ENCODE assay signal across 16 cellular contexts in genomic region chr19:1076046-1076386, GRCh38. TPM values are rescaled to one million over a fixed set of nuclear protein-coding genes. Genes with fewer than 3 reads are reported as not detected.
DNase-seq lines count a peak whose midpoint lies in the region; ATAC-seq, FAIRE-seq and TF ChIP-seq lines count a peak whose summit lies in the region.
"Had no signal": no experiment of that assay in that cellular context is flagged by ENCODE, and none has a peak within 500 bp of the region (broad histone marks: within the 10 kb centered on the region; RNA-seq: fewer than 3 reads in every experiment).

No MANE protein-coding gene starts in this region.

- H3K27ac ChIP-seq in MM.1S (ENCODE audit: low read length) (peak overlapping the region; percentile 80; the same call in 1 of the 2 replicates), GM12878 (ENCODE audit: control insufficient read depth, insufficient read depth) (peak overlapping the region; percentile 64), spleen (peak overlapping the region; percentile 58 to 97 (median 84))
- H3K27ac ChIP-seq: testis had no signal

- TF ChIP-seq POLR2A in GM12878 (IDR thresholded peaks at IDR 0.05; ENCODE audit: low read depth, low read length): no peak
- TF ChIP-seq POLR2A in spleen (IDR thresholded peaks at IDR 0.05): no peak

- RAD21 ChIA-PET in GM12878 (lab: Charles Lee; ENCODE audit: unreplicated experiment): interaction anchor here (1.0 to 3.1 kb wide), 6 partner anchors 9 to 50 kb away, joined by 3 to 18 read pairs (median 6); partner anchors contain the start of genes ARHGAP45 and CNN2

- peak overlapping the region; percentile 78 for H3K4me3 Mint-ChIP-seq in activated CD4-positive, alpha-beta T cell treated with anti-CD3 and anti-CD28 coated beads, Interleukin-2, amount 10 ng/mL, durations not matched to agents 24 days and 14 days

- no peaks in the 10 kb centered on the region for H3K9me3 ChIP-seq in MM.1S (replicated peaks; ENCODE audit: insufficient read depth, low read length)
- H3K9me3 ChIP-seq in GM12878 (replicated peaks; ENCODE audit: control insufficient read depth, insufficient read depth, low read length): no peaks in the 10 kb centered on the region; the same call in 2 of the 3 replicates
- H3K9me3 ChIP-seq in spleen: no peaks in the 10 kb centered on the region
- H3K9me3 ChIP-seq: A549, testis had no signal

- SMC1A ChIA-PET in GM12878 (lab: Charles Lee; ENCODE audit: uncharacterized antibody, unreplicated experiment): interaction anchor here (1.1 to 3.4 kb wide), 5 partner anchors 9 to 20 kb away, joined by 3 to 14 read pairs (median 4); partner anchors contain the start of gene ARHGAP45

- TF ChIP-seq CTCF in MM.1S (IDR thresholded peaks at IDR 0.05; ENCODE audit: low read length): no peak
- no peak for TF ChIP-seq CTCF in GM12878 (IDR thresholded peaks at IDR 0.05 in 2 of 3, conservative IDR thresholded peaks at IDR 0.05 in 1 of 3; ENCODE audit: control insufficient read depth in 2 of 3, extremely low read depth in 1 of 3, insufficient read depth in 1 of 3, low read depth in 3 of 3, low read length in 3 of 3)
- TF ChIP-seq CTCF in spleen (IDR thresholded peaks at IDR 0.05 in 8 of 11, conservative IDR thresholded peaks at IDR 0.05 in 3 of 11): no peak

- H3K27me3 Mint-ChIP-seq in activated CD4-positive, alpha-beta T cell treated with anti-CD3 and anti-CD28 coated beads, Interleukin-2, amount 10 ng/mL, durations not matched to agents 24 days and 14 days: peaks cover 2% of the 10 kb centered on the region

- H3F3A ChIP-seq in MM.1S (ENCODE audit: insufficient read depth, low read length): peaks cover 37% of the 10 kb centered on the region

- H3K79me2 ChIP-seq in MM.1S (ENCODE audit: low read length): peaks cover 80% of the 10 kb centered on the region
- H3K79me2 ChIP-seq in GM12878 (ENCODE audit: control insufficient read depth, insufficient read depth, low read length): peaks cover 20% of the 10 kb centered on the region

- H3K36me3 Mint-ChIP-seq in activated CD4-positive, alpha-beta T cell treated with anti-CD3 and anti-CD28 coated beads, Interleukin-2, amount 10 ng/mL, durations not matched to agents 24 days and 14 days (ENCODE audit: low read depth): peaks cover 70% of the 10 kb centered on the region

- H3K9me2 ChIP-seq in MM.1S (replicated peaks; ENCODE audit: insufficient read depth, low read length): no peaks in the 10 kb centered on the region

- FAIRE-seq in GM12878 (lab: Jason Lieb, UNC): peak; percentile 49
- FAIRE-seq: A549, frontal cortex, islet of Langerhans had no signal

- in situ Hi-C loops in GM12878 (cut with MboI): no loop called here

- H3K4me3 ChIP-seq in MM.1S (ENCODE audit: low read length) (no peak overlapping the region), GM12878 (no peak overlapping the region), spleen (peak overlapping the region in 1 of 8 donors; percentile 66)
- H3K4me3 ChIP-seq: testis had no signal

- WGBS in GM12878 (ENCODE audit: insufficient coverage, insufficient replicate concordance, low lambda C conversion rate, missing lambda C conversion rate): 76% methylated on average over 4 of the region's 4 CpGs
- 79 to 89% (median 81%) methylated on average over 4 of the region's 4 CpGs for WGBS in spleen, 5 donors

- no peaks in the 10 kb centered on the region for H3K9me3 Mint-ChIP-seq in activated CD4-positive, alpha-beta T cell treated with anti-CD3 and anti-CD28 coated beads, Interleukin-2, amount 10 ng/mL, durations not matched to agents 24 days and 14 days

- H2AFZ ChIP-seq in MM.1S (ENCODE audit: low read length) (no peak overlapping the region), GM12878 (ENCODE audit: control insufficient read depth, low read depth, low read length) (no peak overlapping the region)

- H3K4me1 Mint-ChIP-seq in activated CD4-positive, alpha-beta T cell treated with anti-CD3 and anti-CD28 coated beads, Interleukin-2, amount 10 ng/mL, durations not matched to agents 24 days and 14 days: peaks cover 45% of the 10 kb centered on the region

- POLR2A ChIA-PET in GM12878 (lab: Charles Lee): interaction anchor here (0.7 to 3.8 kb wide), 10 partner anchors 9 to 1014 kb away, joined by 3 to 25 read pairs (median 12); partner anchors contain the start of genes ABCA7, ARHGAP45, GPX4 and POLR2E

- H3K4me1 ChIP-seq in MM.1S (ENCODE audit: low read length) (peaks cover 20% of the 10 kb centered on the region), GM12878 (ENCODE audit: control insufficient read depth, insufficient read depth, low read length) (peaks cover 32% of the 10 kb centered on the region), spleen (peaks cover 42 to 100% (median 91%) of the 10 kb centered on the region in 6 donors)
- H3K4me1 ChIP-seq: testis had no signal

- H4K20me1 ChIP-seq in MM.1S (ENCODE audit: insufficient read depth, low read length) (0 out of 2 replicates have a peak, but pooled peaks cover 5% of the 10 kb centered on the region), GM12878 (ENCODE audit: control insufficient read depth, insufficient read depth) (no peaks in the 10 kb centered on the region)

- ATAC-seq in GM12878: no peak
- ATAC-seq: A549 had no signal

- TF ChIP-seq RAD21 in GM12878 (IDR thresholded peaks at IDR 0.05; ENCODE audit: insufficient read depth, low read depth, low read length): no peak

- H3K27me3 ChIP-seq in MM.1S (replicated peaks; ENCODE audit: insufficient read depth, low read length) (no peaks in the 10 kb centered on the region), GM12878 (replicated peaks in 1 of 2; ENCODE audit: control insufficient read depth in 2 of 2, insufficient read depth in 2 of 2, low read length in 1 of 2) (no peaks in the 10 kb centered on the region), spleen (replicated peaks in 1 of 7) (peaks cover 0 to 4% (median 0%) of the 10 kb centered on the region in 7 donors)
- H3K27me3 ChIP-seq: testis had no signal

- H3K9ac ChIP-seq in MM.1S (ENCODE audit: low read length): no peak overlapping the region
- H3K9ac ChIP-seq in GM12878 (ENCODE audit: control insufficient read depth, insufficient read depth, low read length): no peak overlapping the region

- no peak for TF ChIP-seq EP300 in GM12878 (IDR thresholded peaks at IDR 0.05; ENCODE audit: borderline replicate concordance in 1 of 2, control insufficient read depth in 1 of 2, low read depth in 2 of 2, low read length in 2 of 2)

- intact Hi-C loops in activated CD4-positive, alpha-beta T cell treated with anti-CD3 and anti-CD28 coated beads, Interleukin-2, amount 10 ng/mL, durations not matched to agents 24 days and 14 days (cut with micrococcal nuclease): loop anchor here (2.0 to 5.0 kb wide), 3 partner anchors 19 to 154 kb away; partner anchors contain the start of genes ABCA7 and POLR2E
- intact Hi-C loops in GM12878 (cut with micrococcal nuclease; ENCODE audit: unreplicated experiment) (loop anchor here (2.0 kb wide), 1 partner anchor 27 kb away; the partner anchor contains the start of gene GPX4), spleen (cut with DNase I; ENCODE audit: low total_unique reads) (loop anchor here (10.0 kb wide), 1 partner anchor 51 kb away; the partner anchor contains the start of genes CNN2, RNU6-2 and TMEM259)

- CTCF ChIA-PET in GM12878 (lab: Yijun Ruan, JAX): interaction anchor here (1.6 to 2.6 kb wide), 4 partner anchors 9 to 27 kb away, joined by 3 to 11 read pairs (median 6); partner anchors contain the start of genes ARHGAP45 and GPX4

- peaks cover 20% of the 10 kb centered on the region for H3K36me3 ChIP-seq in MM.1S (replicated peaks; ENCODE audit: insufficient read depth, low read length)
- peaks cover 25 to 38% of the 10 kb centered on the region in 2 experiments for H3K36me3 ChIP-seq in GM12878 (ENCODE audit: control insufficient read depth in 2 of 2, insufficient read depth in 2 of 2, low read length in 1 of 2)
- H3K36me3 ChIP-seq in spleen: peaks cover 0 to 94% (median 61%) of the 10 kb centered on the region in 6 donors

- no peak for DNase-seq in activated CD4-positive, alpha-beta T cell treated with anti-CD3 and anti-CD28 coated beads, Interleukin-2, amount 10 ng/mL, durations not matched to agents 24 days and 14 days
- no peak for DNase-seq in activated CD4-positive, alpha-beta T cell treated with anti-CD3 and anti-CD28 coated beads, Interleukin-2, amount 50 U/mL, for 4 hours
- DNase-seq in MM.1S (no peak), GM12878 (ENCODE audit: low read depth, low spot score) (no peak), spleen (no peak), COLO668 (lab: John Stamatoyannopoulos, UW; ENCODE audit: unreplicated experiment) (no peak), cerebellar nuclear complex (lab: John Stamatoyannopoulos, UW) (no peak), medulla oblongata (ENCODE audit: extremely low spot score) (no peak)
- DNase-seq: activated CD4-positive, CD25-positive, alpha-beta regulatory T cell treated with anti-CD3 and anti-CD28 coated beads, Interleukin-2, amount 50 U/mL, for 72 hours; anterior cingulate cortex; NCI-H146; NCI-H748 treated with DMSO at 0.1 percent for 48 hours; testis had no signal

- no peak overlapping the region; the same call in 1 of the 2 replicates for H3K4me2 ChIP-seq in MM.1S (ENCODE audit: low read depth, low read length)
- no peak overlapping the region; the same call in 1 of the 2 replicates for H3K4me2 ChIP-seq in GM12878 (ENCODE audit: control insufficient read depth, insufficient read depth)

- H3K27ac Mint-ChIP-seq in activated CD4-positive, alpha-beta T cell treated with anti-CD3 and anti-CD28 coated beads, Interleukin-2, amount 10 ng/mL, durations not matched to agents 24 days and 14 days: peak overlapping the region; percentile 89

- TSS peak; percentile 50 for BruUV-seq in GM12878 (replicated peaks; lab: Mats Ljungman, UMichigan)

RNA-seq across cellular contexts. Expression of gene ARHGAP45, which starts 9.0 kb away (rescaled TPM):
- 176 and 183 TPM in 2 replicates for total RNA-seq in activated CD4-positive, alpha-beta T cell treated with anti-CD3 and anti-CD28 coated beads, Interleukin-2, amount 10 ng/mL, durations not matched to agents 24 days and 14 days
- total RNA-seq in GM12878 (2013; cell fraction: nucleolus; rRNA removed): 190 and 196 TPM in 2 replicates
- 116 and 146 TPM in 2 replicates for total RNA-seq in GM12878 (2014; rRNA removed)
- total RNA-seq in GM12878 (2014; rRNA removed; fragmentation: Illumina TruSeq; extraction: Trizol): 21.4 and 26.2 TPM in 2 replicates
- total RNA-seq in GM12878 (2021): 142 and 151 TPM in 2 replicates
- 33.0 TPM for polyA plus RNA-seq in GM12878 (2011; ENCODE audit: low read depth)
- 20.8 and 53.2 TPM in 2 replicates for polyA plus RNA-seq in GM12878 (2011; rRNA removed)
- 64.0 and 103 TPM in 2 replicates for polyA plus RNA-seq in GM12878 (2011; cell fraction: cytosol; rRNA removed)
- polyA plus RNA-seq in GM12878 (2011; cell fraction: nucleus; rRNA removed): 223 and 275 TPM in 2 replicates
- 85.3 and 105 TPM in 2 replicates for polyA plus RNA-seq in GM12878 (2012)
- polyA plus RNA-seq in GM12878 (2014; fragmentation: Illumina TruSeq; extraction: Trizol): 1.4 and 9.8 TPM in 2 replicates
- polyA plus RNA-seq in GM12878 (2014; fragmentation: Nextera tagmentation; extraction: Ambion mirVana): 1 to 10 TPM; 1.4 to 7.8 TPM
- 96.0 and 125 TPM in 2 replicates for polyA plus RNA-seq in GM12878 (2014; rRNA removed)
- 10 to 100 TPM; 66.6 to 82.6 TPM for polyA plus RNA-seq in GM12878 (2016; fragmentation: Nextera tagmentation; extraction: Ambion mirVana)
- polyA minus RNA-seq in GM12878 (2011; rRNA and poly(A)+ RNA removed): 36.0 and 96.7 TPM in 2 replicates
- 45.4 and 45.7 TPM in 2 replicates for polyA minus RNA-seq in GM12878 (2011; cell fraction: cytosol; rRNA and poly(A)+ RNA removed)
- 32.4 and 52.2 TPM in 2 replicates for polyA minus RNA-seq in GM12878 (2011; cell fraction: nucleus; rRNA and poly(A)+ RNA removed)
- 100 to 1,000 TPM; 161 to 258 (median 237) TPM for total RNA-seq in spleen
- 100 to 1,000 TPM; 205 to 356 (median 329) TPM for polyA plus RNA-seq in spleen

RNA-seq across cellular contexts. Expression of gene POLR2E, which starts 19.2 kb away (rescaled TPM):
- total RNA-seq in activated CD4-positive, alpha-beta T cell treated with anti-CD3 and anti-CD28 coated beads, Interleukin-2, amount 10 ng/mL, durations not matched to agents 24 days and 14 days: 273 and 274 TPM in 2 replicates
- total RNA-seq in GM12878 (2013; cell fraction: nucleolus; rRNA removed): 37.4 and 46.6 TPM in 2 replicates
- total RNA-seq in GM12878 (2014; rRNA removed) (194 and 207 TPM in 2 replicates), GM12878 (2014; rRNA removed; fragmentation: Illumina TruSeq; extraction: Trizol) (78.7 and 85.5 TPM in 2 replicates), GM12878 (2021) (243 and 250 TPM in 2 replicates), spleen (100 to 1,000 TPM; 106 to 152 (median 123) TPM)
- 54.0 TPM for polyA plus RNA-seq in GM12878 (2011; ENCODE audit: low read depth)
- polyA plus RNA-seq in GM12878 (2011; rRNA removed) (92.4 and 192 TPM in 2 replicates), GM12878 (2014; fragmentation: Illumina TruSeq; extraction: Trizol) (10.0 and 142 TPM in 2 replicates), GM12878 (2014; fragmentation: Nextera tagmentation; extraction: Ambion mirVana) (10 to 100 TPM in 1 of 2 experiments, 1 to 10 TPM in 1; 4.0 to 17.0 TPM), GM12878 (2014; rRNA removed) (367 and 444 TPM in 2 replicates), GM12878 (2016; fragmentation: Nextera tagmentation; extraction: Ambion mirVana) (100 to 1,000 TPM; 460 to 487 TPM), spleen (100 to 1,000 TPM in 2 of 3 donors, 10 to 100 TPM in 1; 70.8 to 144 (median 105) TPM)
- polyA plus RNA-seq in GM12878 (2011; cell fraction: cytosol; rRNA removed): 220 and 291 TPM in 2 replicates
- 162 and 168 TPM in 2 replicates for polyA plus RNA-seq in GM12878 (2011; cell fraction: nucleus; rRNA removed)
- 184 and 198 TPM in 2 replicates for polyA plus RNA-seq in GM12878 (2012)
- 76.9 and 101 TPM in 2 replicates for polyA minus RNA-seq in GM12878 (2011; rRNA and poly(A)+ RNA removed)
- 70.2 and 78.0 TPM in 2 replicates for polyA minus RNA-seq in GM12878 (2011; cell fraction: cytosol; rRNA and poly(A)+ RNA removed)
- polyA minus RNA-seq in GM12878 (2011; cell fraction: nucleus; rRNA and poly(A)+ RNA removed): 29.5 and 49.3 TPM in 2 replicates

RNA-seq across cellular contexts. Expression of gene GPX4, which starts 27.8 kb away (rescaled TPM):
- 225 and 239 TPM in 2 replicates for total RNA-seq in activated CD4-positive, alpha-beta T cell treated with anti-CD3 and anti-CD28 coated beads, Interleukin-2, amount 10 ng/mL, durations not matched to agents 24 days and 14 days
- 30.7 and 37.1 TPM in 2 replicates for total RNA-seq in GM12878 (2013; cell fraction: nucleolus; rRNA removed)
- total RNA-seq in GM12878 (2014; rRNA removed) (325 and 388 TPM in 2 replicates), GM12878 (2014; rRNA removed; fragmentation: Illumina TruSeq; extraction: Trizol) (185 and 204 TPM in 2 replicates), GM12878 (2021) (305 and 316 TPM in 2 replicates), spleen (100 to 1,000 TPM; 138 to 275 (median 216) TPM)
- polyA plus RNA-seq in GM12878 (2011; ENCODE audit: low read depth): 143 TPM
- polyA plus RNA-seq in GM12878 (2011; rRNA removed) (171 and 289 TPM in 2 replicates), GM12878 (2014; fragmentation: Illumina TruSeq; extraction: Trizol) (144 and 257 TPM in 2 replicates), GM12878 (2014; fragmentation: Nextera tagmentation; extraction: Ambion mirVana) (10 to 100 TPM; 33.3 to 99.6 TPM), GM12878 (2014; rRNA removed) (749 and 807 TPM in 2 replicates), GM12878 (2016; fragmentation: Nextera tagmentation; extraction: Ambion mirVana) (100 to 1,000 TPM; 534 to 574 TPM), spleen (100 to 1,000 TPM; 480 to 562 (median 522) TPM)
- polyA plus RNA-seq in GM12878 (2011; cell fraction: cytosol; rRNA removed): 532 and 769 TPM in 2 replicates
- 455 and 480 TPM in 2 replicates for polyA plus RNA-seq in GM12878 (2011; cell fraction: nucleus; rRNA removed)
- 460 and 464 TPM in 2 replicates for polyA plus RNA-seq in GM12878 (2012)
- 134 and 182 TPM in 2 replicates for polyA minus RNA-seq in GM12878 (2011; rRNA and poly(A)+ RNA removed)
- 111 and 122 TPM in 2 replicates for polyA minus RNA-seq in GM12878 (2011; cell fraction: cytosol; rRNA and poly(A)+ RNA removed)
- polyA minus RNA-seq in GM12878 (2011; cell fraction: nucleus; rRNA and poly(A)+ RNA removed): 39.3 and 60.3 TPM in 2 replicates

RNA-seq across cellular contexts. Expression of gene ABCA7, which starts 36.1 kb away (rescaled TPM):
- 15.8 TPM in 2 replicates for total RNA-seq in activated CD4-positive, alpha-beta T cell treated with anti-CD3 and anti-CD28 coated beads, Interleukin-2, amount 10 ng/mL, durations not matched to agents 24 days and 14 days
- 50.3 and 55.4 TPM in 2 replicates for total RNA-seq in GM12878 (2013; cell fraction: nucleolus; rRNA removed)
- total RNA-seq in GM12878 (2014; rRNA removed): 14.9 and 18.1 TPM in 2 replicates
- total RNA-seq in GM12878 (2014; rRNA removed; fragmentation: Illumina TruSeq; extraction: Trizol): 5.6 and 7.6 TPM in 2 replicates
- total RNA-seq in GM12878 (2021): 38.7 and 49.5 TPM in 2 replicates
- polyA plus RNA-seq in GM12878 (2011; ENCODE audit: low read depth): 16.4 TPM
- polyA plus RNA-seq in GM12878 (2011; rRNA removed): 3.3 and 5.5 TPM in 2 replicates
- 7.0 and 10.0 TPM in 2 replicates for polyA plus RNA-seq in GM12878 (2011; cell fraction: cytosol; rRNA removed)
- polyA plus RNA-seq in GM12878 (2011; cell fraction: nucleus; rRNA removed): 81.6 and 107 TPM in 2 replicates
- 15.2 and 21.6 TPM in 2 replicates for polyA plus RNA-seq in GM12878 (2012)
- polyA plus RNA-seq in GM12878 (2014; fragmentation: Illumina TruSeq; extraction: Trizol): 4.6 and 11.4 TPM in 2 replicates
- 1 to 10 TPM; 1.0 to 2.9 TPM for polyA plus RNA-seq in GM12878 (2014; fragmentation: Nextera tagmentation; extraction: Ambion mirVana)
- polyA plus RNA-seq in GM12878 (2014; rRNA removed): 26.9 and 36.5 TPM in 2 replicates
- 10 to 100 TPM; 22.0 to 22.1 TPM for polyA plus RNA-seq in GM12878 (2016; fragmentation: Nextera tagmentation; extraction: Ambion mirVana)
- 4.3 and 9.4 TPM in 2 replicates for polyA minus RNA-seq in GM12878 (2011; rRNA and poly(A)+ RNA removed)
- 5.8 and 7.9 TPM in 2 replicates for polyA minus RNA-seq in GM12878 (2011; cell fraction: cytosol; rRNA and poly(A)+ RNA removed)
- polyA minus RNA-seq in GM12878 (2011; cell fraction: nucleus; rRNA and poly(A)+ RNA removed): 24.3 and 39.7 TPM in 2 replicates
- 100 to 1,000 TPM in 3 of 7 donors, 10 to 100 TPM in 4; 64.6 to 162 (median 94.7) TPM for total RNA-seq in spleen
- polyA plus RNA-seq in spleen: 100 to 1,000 TPM in 2 of 3 donors, 10 to 100 TPM in 1; 67.5 to 197 (median 152) TPM

RNA-seq across cellular contexts. Expression of gene CNN2, which starts 49.6 kb away (rescaled TPM):
- 112 TPM in 2 replicates for total RNA-seq in activated CD4-positive, alpha-beta T cell treated with anti-CD3 and anti-CD28 coated beads, Interleukin-2, amount 10 ng/mL, durations not matched to agents 24 days and 14 days
- total RNA-seq in GM12878 (2013; cell fraction: nucleolus; rRNA removed): 28.5 and 30.8 TPM in 2 replicates
- total RNA-seq in GM12878 (2014; rRNA removed) (154 and 195 TPM in 2 replicates), GM12878 (2014; rRNA removed; fragmentation: Illumina TruSeq; extraction: Trizol) (95.8 and 115 TPM in 2 replicates), GM12878 (2021) (289 and 311 TPM in 2 replicates), spleen (100 to 1,000 TPM; 102 to 296 (median 233) TPM)
- 64.3 TPM for polyA plus RNA-seq in GM12878 (2011; ENCODE audit: low read depth)
- polyA plus RNA-seq in GM12878 (2011; rRNA removed) (28.6 and 54.2 TPM in 2 replicates), GM12878 (2014; fragmentation: Illumina TruSeq; extraction: Trizol) (60.1 and 168 TPM in 2 replicates), GM12878 (2014; fragmentation: Nextera tagmentation; extraction: Ambion mirVana) (10 to 100 TPM; 34.7 to 42.5 TPM), GM12878 (2014; rRNA removed) (177 and 213 TPM in 2 replicates), GM12878 (2016; fragmentation: Nextera tagmentation; extraction: Ambion mirVana) (100 to 1,000 TPM; 269 to 273 TPM), spleen (100 to 1,000 TPM; 126 to 147 (median 140) TPM)
- polyA plus RNA-seq in GM12878 (2011; cell fraction: cytosol; rRNA removed): 104 and 118 TPM in 2 replicates
- polyA plus RNA-seq in GM12878 (2011; cell fraction: nucleus; rRNA removed): 80.2 and 133 TPM in 2 replicates
- polyA plus RNA-seq in GM12878 (2012): 117 and 149 TPM in 2 replicates
- polyA minus RNA-seq in GM12878 (2011; rRNA and poly(A)+ RNA removed): 71.8 and 98.5 TPM in 2 replicates
- polyA minus RNA-seq in GM12878 (2011; cell fraction: cytosol; rRNA and poly(A)+ RNA removed): 91.4 and 128 TPM in 2 replicates
- polyA minus RNA-seq in GM12878 (2011; cell fraction: nucleus; rRNA and poly(A)+ RNA removed): 14.9 and 31.0 TPM in 2 replicates
